Comparison of ENCODE assay signal across 23 cellular contexts in genomic region chr19:28500982-28501633, GRCh38.
DNase-seq lines count a peak whose midpoint lies in the region; ATAC-seq and TF ChIP-seq lines count a peak whose summit lies in the region.
"Had no signal": no experiment of that assay in that cellular context is flagged by ENCODE, and none has a peak within 500 bp of the region (broad histone marks: within the 10 kb centered on the region; RNA-seq: fewer than 3 reads in every experiment).

No MANE protein-coding gene starts in this region.

- no peaks in the 10 kb centered on the region for H3K36me3 Mint-ChIP-seq in CD8-positive, alpha-beta T cell
- H3K36me3 Mint-ChIP-seq in T-cell = no peaks in the 10 kb centered on the region
- peaks cover 6% of the 10 kb centered on the region for H3K36me3 Mint-ChIP-seq in natural killer cell

- peak overlapping the region; percentile 49 for H3K4me3 Mint-ChIP-seq in CD8-positive, alpha-beta T cell
- H3K4me3 Mint-ChIP-seq in T-cell (peak overlapping the region in 1 of 3 donors; percentile 38), natural killer cell (peak overlapping the region; percentile 86)

- POLR2A ChIA-PET in CD8-positive, alpha-beta T cell (lab: Charles Lee) = no interaction called here
- POLR2A ChIA-PET in T-cell (lab: Charles Lee) = no interaction called here

- no peaks in the 10 kb centered on the region for H3K9me3 ChIP-seq in BLaER1
- H3K9me3 ChIP-seq in CD8-positive, alpha-beta T cell (ENCODE audit: low read length) = no peaks in the 10 kb centered on the region
- H3K9me3 ChIP-seq in left ventricle myocardium inferior (replicated peaks) = no peaks in the 10 kb centered on the region
- H3K9me3 ChIP-seq: vagina had no signal

- no peaks in the 10 kb centered on the region for H4K20me1 ChIP-seq in BLaER1

- H3K4me1 Mint-ChIP-seq in CD8-positive, alpha-beta T cell (ENCODE audit: low read depth) = peaks cover 40% of the 10 kb centered on the region
- H3K4me1 Mint-ChIP-seq in T-cell (peaks cover 15 to 19% (median 18%) of the 10 kb centered on the region in 3 donors), natural killer cell (peaks cover 91 to 95% of the 10 kb centered on the region in 2 donors)

- H3K27ac ChIP-seq in BLaER1 (no peak overlapping the region), left ventricle myocardium inferior (replicated peaks) (no peak overlapping the region)
- no peak overlapping the region for H3K27ac ChIP-seq in CD8-positive, alpha-beta T cell (ENCODE audit: low read depth, low read length)
- H3K27ac ChIP-seq: cardiac muscle cell, PC-9, vagina had no signal

- no peaks in the 10 kb centered on the region for H3K27me3 ChIP-seq in BLaER1
- no peaks in the 10 kb centered on the region for H3K27me3 ChIP-seq in CD8-positive, alpha-beta T cell (ENCODE audit: insufficient read depth, low read length)
- H3K27me3 ChIP-seq in left ventricle myocardium inferior (ENCODE audit: low read depth) = peaks cover 7% of the 10 kb centered on the region
- H3K27me3 ChIP-seq: cardiac muscle cell, vagina had no signal

- no peak for ATAC-seq in CD8-positive, alpha-beta T cell
- peak in 3 of 4 experiments; percentile 33 to 46 (median 40) for ATAC-seq in T-cell (replicated peaks in 1 of 4)
- ATAC-seq in natural killer cell = peak; percentile 74 to 89 (median 88)
- no peak for ATAC-seq in GM18870 (IDR thresholded peaks at IDR 0.05; ENCODE audit: unreplicated experiment)
- no peak for ATAC-seq in HG03520 (IDR thresholded peaks at IDR 0.05; ENCODE audit: unreplicated experiment)
- ATAC-seq: activated CD4-positive, CD25-positive, alpha-beta regulatory T cell treated with anti-CD3 and anti-CD28 coated beads, Interleukin-2, amount 50 U/mL, for 24 hours; activated naive CD4-positive, alpha-beta T cell treated with anti-CD3 and anti-CD28 coated beads, Interleukin-2, amount 50 U/mL, for 72 hours; HCT116 had no signal

- 0 out of 2 replicates have a peak overlapping the region, but pooled peaks have one; percentile 35 for H3K4me2 ChIP-seq in BLaER1
- H3K4me2 ChIP-seq: PC-9, smooth muscle cell had no signal

- no peaks in the 10 kb centered on the region for H3K27me3 Mint-ChIP-seq in CD8-positive, alpha-beta T cell (ENCODE audit: low read depth)
- no peaks in the 10 kb centered on the region for H3K27me3 Mint-ChIP-seq in T-cell
- no peaks in the 10 kb centered on the region for H3K27me3 Mint-ChIP-seq in natural killer cell (ENCODE audit: low read depth in 2 of 2)

- no peaks in the 10 kb centered on the region for H3K9me3 Mint-ChIP-seq in CD8-positive, alpha-beta T cell
- H3K9me3 Mint-ChIP-seq in T-cell = no peaks in the 10 kb centered on the region
- no peaks in the 10 kb centered on the region for H3K9me3 Mint-ChIP-seq in natural killer cell
- H3K9me3 Mint-ChIP-seq: activated naive CD4-positive, alpha-beta T cell treated with anti-CD3 and anti-CD28 coated beads, Interleukin-2, amount 50 U/mL, for 72 hours had no signal

- peak in 2 of 7 experiments; percentile 1 to 19 for DNase-seq in CD8-positive, alpha-beta T cell
- peak in 7 of 34 experiments; percentile 1 to 19 (median 6) for DNase-seq in T-cell
- DNase-seq in natural killer cell = peak; percentile 42
- DNase-seq in NCI-H1105 (lab: John Stamatoyannopoulos, UW) = no peak
- no peak for DNase-seq in left ventricle myocardium inferior
- DNase-seq: anterior cingulate cortex; C1 segment of cervical spinal cord; glutamatergic neuron; NCI-H1417; NCI-H2081 treated with DMSO at 0.1 percent for 48 hours; NCI-H774; PC-9; SHP77 treated with DMSO at 0.1 percent for 48 hours; stimulated activated naive CD4-positive, alpha-beta T cell had no signal

- H3K4me1 ChIP-seq in BLaER1 = peaks cover 14% of the 10 kb centered on the region
- H3K4me1 ChIP-seq in CD8-positive, alpha-beta T cell (ENCODE audit: insufficient read depth, low read length) = peaks cover 22% of the 10 kb centered on the region
- no peaks in the 10 kb centered on the region for H3K4me1 ChIP-seq in left ventricle myocardium inferior
- H3K4me1 ChIP-seq: vagina had no signal

- TF ChIP-seq CTCF in CD8-positive, alpha-beta T cell (IDR thresholded peaks at IDR 0.05) = no peak
- TF ChIP-seq CTCF in natural killer cell (IDR thresholded peaks at IDR 0.05) = no peak
- no peak for TF ChIP-seq CTCF in left ventricle myocardium inferior (IDR thresholded peaks at IDR 0.05; ENCODE audit: borderline replicate concordance)

- H3K4me3 ChIP-seq in BLaER1 = no peak overlapping the region
- no peak overlapping the region for H3K4me3 ChIP-seq in CD8-positive, alpha-beta T cell (ENCODE audit: low read depth, low read length)
- no peak overlapping the region for H3K4me3 ChIP-seq in left ventricle myocardium inferior
- H3K4me3 ChIP-seq: cardiac muscle cell, PC-9, smooth muscle cell, vagina had no signal

- peak overlapping the region; percentile 87 for H3K27ac Mint-ChIP-seq in CD8-positive, alpha-beta T cell
- peak overlapping the region; percentile 62 to 77 for H3K27ac Mint-ChIP-seq in T-cell
- H3K27ac Mint-ChIP-seq in natural killer cell = peak overlapping the region; percentile 91 to 94
- H3K27ac Mint-ChIP-seq: activated naive CD4-positive, alpha-beta T cell treated with anti-CD3 and anti-CD28 coated beads, Interleukin-2, amount 50 U/mL, for 72 hours had no signal

- intact Hi-C loops in CD8-positive, alpha-beta T cell (cut with DNase I, micrococcal nuclease) = no loop called here
- intact Hi-C loops in natural killer cell (cut with micrococcal nuclease) (loop anchor here (1.0 to 5.0 kb wide), 5 partner anchors 20 to 74 kb away; no protein-coding TSS in a partner anchor), left ventricle myocardium inferior (cut with micrococcal nuclease) (no loop called here)

- no peak overlapping the region for H3K9ac ChIP-seq in BLaER1

- CTCF ChIA-PET in CD8-positive, alpha-beta T cell (lab: Charles Lee) = no interaction called here
- CTCF ChIA-PET in T-cell (lab: Charles Lee) = no interaction called here

- no peaks in the 10 kb centered on the region for H3K36me3 ChIP-seq in BLaER1
- H3K36me3 ChIP-seq in CD8-positive, alpha-beta T cell (ENCODE audit: insufficient read depth, low read length) = no peaks in the 10 kb centered on the region
- no peaks in the 10 kb centered on the region for H3K36me3 ChIP-seq in left ventricle myocardium inferior
- H3K36me3 ChIP-seq: cardiac muscle cell, vagina had no signal

Comparison
In these comparisons a context has a peak if more than half of its experiments do, and no peak if none do; other contexts are left out.
1. ATAC-seq: peak in T-cell (3 of 4) and natural killer cell (3 of 3); none in CD8-positive, alpha-beta T cell (single experiment), GM18870 (single experiment) and HG03520 (single experiment).
2. Peak in every context shown above with its lines, with median percentiles within 50 percentile points of each other: H3K27ac Mint-ChIP-seq.